8 cellular contexts compared by ENCODE assay signal in the genomic region with DNA sequence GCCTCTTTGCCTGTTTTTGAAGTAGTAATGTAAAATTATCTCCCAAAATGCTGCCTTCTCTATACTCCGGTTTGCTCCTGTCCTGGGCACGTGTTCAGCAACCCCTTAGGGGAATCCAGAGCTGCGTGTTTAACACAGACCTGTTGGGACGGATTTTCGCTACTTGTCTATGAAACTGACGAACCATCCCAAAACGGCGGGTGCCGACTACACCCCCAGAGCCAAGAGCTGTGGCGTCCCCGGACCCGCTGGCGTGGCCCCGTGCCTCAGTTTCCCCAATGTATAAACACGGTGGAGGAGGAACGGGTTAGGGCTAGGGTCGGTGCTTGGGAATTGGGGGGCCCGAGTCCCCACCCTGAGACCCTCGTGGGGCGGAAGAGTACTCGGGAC. TPM values are rescaled to one million over a fixed set of nuclear protein-coding genes. Genes with fewer than 3 reads are reported as not detected.
A peak's percentile ranks its signal among the peaks of the same experiment; 100 is the strongest.
DNase-seq lines count a peak whose midpoint lies in the region; ATAC-seq and TF ChIP-seq lines count a peak whose summit lies in the region.

No MANE protein-coding gene starts in this region.

- H3K4me1 Mint-ChIP-seq in activated T-cell treated with anti-CD3 and anti-CD28 coated beads, Interleukin-2, amount 50 U/mL, for 72 hours (ENCODE audit: low read depth): peaks cover 24% of the 10 kb centered on the region

- peaks cover 0 to 2% of the 10 kb centered on the region in 2 donors for H3K36me3 Mint-ChIP-seq in activated T-cell treated with anti-CD3 and anti-CD28 coated beads, Interleukin-2, amount 50 U/mL, for 72 hours (ENCODE audit: insufficient read depth in 2 of 2)

- no peaks in the 10 kb centered on the region for H4K20me1 ChIP-seq in KMS-11 (ENCODE audit: insufficient read depth)

- no peaks in the 10 kb centered on the region for H3K27me3 ChIP-seq in KMS-11 (ENCODE audit: insufficient read depth, low read depth)

- H3K4me3 Mint-ChIP-seq in activated T-cell treated with anti-CD3 and anti-CD28 coated beads, Interleukin-2, amount 50 U/mL, for 72 hours: peak overlapping the region; percentile 79 to 100

- H3K36me3 ChIP-seq in KMS-11 (ENCODE audit: insufficient read depth): no peaks in the 10 kb centered on the region

- no peaks in the 10 kb centered on the region for H3K27me3 Mint-ChIP-seq in activated T-cell treated with anti-CD3 and anti-CD28 coated beads, Interleukin-2, amount 50 U/mL, for 72 hours (ENCODE audit: low read depth)

- peak overlapping the region; percentile 92 for H3K4me2 ChIP-seq in KMS-11

- no peaks in the 10 kb centered on the region for H3K79me2 ChIP-seq in KMS-11 (ENCODE audit: insufficient read depth, low read depth)

- DNase-seq in COLO668 (lab: John Stamatoyannopoulos, UW; ENCODE audit: unreplicated experiment) (peak; percentile 29), globus pallidus (ENCODE audit: low spot score) (peak; percentile 50), pons (ENCODE audit: low spot score) (peak; percentile 62), middle frontal gyrus (ENCODE audit: extremely low spot score, low spot score) (no peak), NCI-H146 (lab: John Stamatoyannopoulos, UW) (no peak)
- peak; percentile 29 to 46 for DNase-seq in activated T-cell treated with anti-CD3 and anti-CD28 coated beads, Interleukin-2, amount 50 U/mL, for 72 hours

- peak overlapping the region; percentile 96 for H3K27ac Mint-ChIP-seq in activated T-cell treated with anti-CD3 and anti-CD28 coated beads, Interleukin-2, amount 50 U/mL, for 72 hours

- peak overlapping the region; percentile 88 for H3K9ac ChIP-seq in KMS-11

- H3K4me3 ChIP-seq in KMS-11 (IDR thresholded peaks at IDR 0.05; ENCODE audit: insufficient read depth, low read depth, low read length): peak overlapping the region; percentile 18

- no peak for TF ChIP-seq CTCF in KMS-11 (conservative IDR thresholded peaks at IDR 0.05; ENCODE audit: low read depth, low read length)

- H3K27ac ChIP-seq in KMS-11: peak overlapping the region; percentile 69

- H3K4me1 ChIP-seq in KMS-11 (ENCODE audit: low read depth, poor library complexity, severe bottlenecking): peaks cover 38% of the 10 kb centered on the region

- peak overlapping the region; percentile 78 for H2AFZ ChIP-seq in KMS-11 (ENCODE audit: low read depth)

- H3K9me3 Mint-ChIP-seq in activated T-cell treated with anti-CD3 and anti-CD28 coated beads, Interleukin-2, amount 50 U/mL, for 72 hours: no peaks in the 10 kb centered on the region

- ATAC-seq in activated T-cell treated with anti-CD3 and anti-CD28 coated beads, Interleukin-2, amount 50 U/mL, for 72 hours (replicated peaks in 1 of 2): peak; percentile 31 to 44
- ATAC-seq in GM21619 (IDR thresholded peaks at IDR 0.05; ENCODE audit: unreplicated experiment): no peak

RNA-seq across cellular contexts. Expression of gene FHIT, which starts 0.5 kb away (rescaled TPM):
- 10 to 100 TPM; 48.2 to 54.9 TPM for total RNA-seq in activated T-cell treated with anti-CD3 and anti-CD28 coated beads, Interleukin-2, amount 50 U/mL, for 72 hours

Comparison
In these comparisons a context has a peak if more than half of its experiments do, and no peak if none do; other contexts are left out.
1. DNase-seq: peak in COLO668 (single experiment), activated T-cell treated with anti-CD3 and anti-CD28 coated beads, Interleukin-2, amount 50 U/mL, for 72 hours (2 of 2), globus pallidus (single experiment) and pons (single experiment); none in middle frontal gyrus (single experiment) and NCI-H146 (single experiment).